ENCODE assay signal across 1 cellular context in genomic region chr10:4013651-4014085, GRCh38.
TF ChIP-seq lines count a peak whose summit lies in the region.

No MANE protein-coding gene starts in this region.

TF ChIP-seq in GM23338, 12 proteins besides CTCF, POLR2A, EP300 and RAD21 (continued from another document):
- TF ChIP-seq ZNF331 (CRISPR knock-in tag; IDR thresholded peaks at IDR 0.05; ENCODE audit: low read depth) (no peak), STAT1 (IDR thresholded peaks at IDR 0.05; ENCODE audit: unreplicated experiment) (no peak), NANOG (IDR thresholded peaks at IDR 0.05; ENCODE audit: borderline replicate concordance) (no peak), EZH2phosphoT487 (IDR thresholded peaks at IDR 0.05; ENCODE audit: unreplicated experiment) (no peak), ETS1 (IDR thresholded peaks at IDR 0.05) (no peak)
